17 cellular contexts compared by ENCODE assay signal in the genomic region with DNA sequence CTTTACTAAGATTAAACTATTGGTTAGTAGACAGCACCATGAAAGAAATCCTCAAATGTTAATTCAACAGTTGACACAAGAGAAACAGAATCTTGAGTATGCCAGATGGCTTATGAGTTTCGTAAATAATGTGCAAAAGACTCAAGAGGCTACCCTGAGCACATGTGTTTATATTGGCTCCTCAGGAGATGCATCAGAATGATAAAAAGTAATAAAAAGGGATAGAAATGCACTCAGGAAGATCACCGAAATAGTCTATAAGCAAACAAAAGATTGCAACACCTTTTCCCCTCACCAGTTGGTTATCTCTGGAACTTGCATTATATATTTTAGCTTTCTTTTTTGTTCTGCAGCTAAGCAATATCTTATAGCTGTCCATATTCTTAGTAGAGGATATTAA.
DNase-seq lines count a peak whose midpoint lies in the region; ATAC-seq, FAIRE-seq and TF ChIP-seq lines count a peak whose summit lies in the region.
"Had no signal": no experiment of that assay in that cellular context is flagged by ENCODE, and none has a peak within 500 bp of the region (broad histone marks: within the 10 kb centered on the region; RNA-seq: fewer than 3 reads in every experiment).

No MANE protein-coding gene starts in this region.

- H4K91ac ChIP-seq in H1 (replicated peaks; ENCODE audit: insufficient read length, low read length), result no peak overlapping the region

- TF ChIP-seq EP300 in H1 (IDR thresholded peaks at IDR 0.05; ENCODE audit: borderline replicate concordance in 1 of 2, low read depth in 2 of 2, low read length in 2 of 2), result no peak

- CTCF ChIA-PET in H1 (lab: Charles Lee; ENCODE audit: partially characterized antibody), result interaction anchor here (1.3 kb wide), 1 partner anchor 10 kb away, joined by 5 read pairs; no protein-coding TSS in a partner anchor

- H4K8ac ChIP-seq in H1 (ENCODE audit: extremely low read depth, insufficient read depth, low read length), result no peak overlapping the region

- no peak overlapping the region for H2AK5ac ChIP-seq in H1 (ENCODE audit: low read depth, low read length)

- H3K4me3 Mint-ChIP-seq in chondrocyte (ENCODE audit: unreplicated experiment), result no peak overlapping the region
- H3K4me3 Mint-ChIP-seq: GM23338, HFFc6 had no signal

- H3K79me2 ChIP-seq in H1 (ENCODE audit: control insufficient read depth in 1 of 2, insufficient read depth in 2 of 2, low read length in 2 of 2), result no peaks in the 10 kb centered on the region

- no peak overlapping the region for H3K4me2 ChIP-seq in H1 (ENCODE audit: insufficient read depth in 1 of 2, low read depth in 2 of 2, low read length in 2 of 2)
- H3K4me2 ChIP-seq: GM23338 had no signal

- no peak overlapping the region for H3K18ac ChIP-seq in H1 (ENCODE audit: extremely low read depth, low read length)

- DNase-seq in DMS 273 (lab: John Stamatoyannopoulos, UW; ENCODE audit: unreplicated experiment), result peak; percentile 29
- DNase-seq in LHCN-M2 (ENCODE audit: low read depth), result peak; percentile 15
- DNase-seq in H1 (ENCODE audit: low read depth in 1 of 2, low spot score in 2 of 2), result no peak
- peak; percentile 75 for DNase-seq in iris pigment epithelial cell (ENCODE audit: low read depth)
- no peak for DNase-seq in cortex of kidney (lab: John Stamatoyannopoulos, UW)
- no peak for DNase-seq in chondrocyte (ENCODE audit: low spot score)
- DNase-seq: HFFc6, NCI-H1105 treated with DMSO at 0.1 percent for 48 hours, NCI-H187 treated with DMSO at 0.1 percent for 48 hours, NCI-H526 treated with DMSO at 0.1 percent for 48 hours, SW 1271 had no signal

- H3K4me1 Mint-ChIP-seq in chondrocyte (ENCODE audit: low read depth), result peaks cover 8% of the 10 kb centered on the region

- H3K9ac ChIP-seq in H1 (replicated peaks in 1 of 4; ENCODE audit: extremely low read depth in 1 of 4, low read depth in 3 of 4, low read length in 3 of 4), result no peak overlapping the region

- no peaks in the 10 kb centered on the region for H3K9me3 Mint-ChIP-seq in chondrocyte (ENCODE audit: low read depth)
- H3K9me3 Mint-ChIP-seq: GM23338, HFFc6 had no signal

- H3K27me3 Mint-ChIP-seq in chondrocyte (ENCODE audit: low read depth), result no peaks in the 10 kb centered on the region

- H3K36me3 Mint-ChIP-seq in chondrocyte (ENCODE audit: low read depth), result no peaks in the 10 kb centered on the region

- H3K23me2 ChIP-seq in H1 (ENCODE audit: low read depth, low read length), result no peaks in the 10 kb centered on the region

- no peak overlapping the region for H2BK15ac ChIP-seq in H1 (ENCODE audit: low read length)

- no peak for TF ChIP-seq CTCF in H1 (IDR thresholded peaks at IDR 0.05; ENCODE audit: control extremely low read depth in 1 of 3, insufficient read depth in 1 of 3, low read depth in 1 of 3, low read length in 3 of 3)
- no peak for TF ChIP-seq CTCF in chondrocyte (IDR thresholded peaks at IDR 0.05)

- H2AFZ ChIP-seq in H1 (ENCODE audit: low read length), result no peak overlapping the region
- H2AFZ ChIP-seq: GM23338 had no signal

- 87% methylated on average over 2 of the region's 2 CpGs; no CpG with 5 or more reads in 1 of the 2 experiments for WGBS in H1 (ENCODE audit: extremely low coverage in 1 of 2, insufficient coverage in 1 of 2, insufficient read length in 1 of 2, insufficient replicate concordance in 2 of 2, low coverage in 1 of 2, low lambda C conversion rate in 2 of 2, missing lambda C conversion rate in 1 of 2), 2 experiments

- no peak overlapping the region for H3K23ac ChIP-seq in H1 (ENCODE audit: insufficient read length)

- no peak overlapping the region for H3K4me3 ChIP-seq in H1 (ENCODE audit: extremely low read depth in 1 of 4, insufficient read depth in 2 of 4, low read depth in 3 of 4, low read length in 4 of 4)
- H3K4me3 ChIP-seq: GM23338, SJSA1 had no signal

- POLR2A ChIA-PET in H1 (lab: Charles Lee; ENCODE audit: partially characterized antibody), result no interaction called here

- FAIRE-seq in H1 (lab: Jason Lieb, UNC), result peak; percentile 7

- H3K27ac Mint-ChIP-seq in chondrocyte (ENCODE audit: unreplicated experiment), result no peak overlapping the region
- H3K27ac Mint-ChIP-seq: GM23338 had no signal

- TF ChIP-seq POLR2A in H1 (IDR thresholded peaks at IDR 0.05; ENCODE audit: control extremely low read depth in 1 of 2, low read depth in 2 of 2, low read length in 2 of 2), result no peak

- H2BK12ac ChIP-seq in H1 (ENCODE audit: low read depth, low read length), result no peak overlapping the region

- no peak overlapping the region for H3K14ac ChIP-seq in H1 (ENCODE audit: insufficient read length)

- no peak overlapping the region for H3K27ac ChIP-seq in H1 (ENCODE audit: low read depth, low read length)
- H3K27ac ChIP-seq: C4-2B, RWPE1, SJSA1 had no signal

- no peak for TF ChIP-seq RAD21 in H1 (IDR thresholded peaks at IDR 0.05 in 1 of 2, conservative IDR thresholded peaks at IDR 0.05 in 1 of 2; ENCODE audit: low read depth in 2 of 2, low read length in 2 of 2)

- no peak overlapping the region for H2BK120ac ChIP-seq in H1 (replicated peaks; ENCODE audit: low read depth, low read length)

- H3K56ac ChIP-seq in H1 (replicated peaks; ENCODE audit: insufficient read length, low read depth, low read length), result no peak overlapping the region

- ATAC-seq in HG03565 (IDR thresholded peaks at IDR 0.05; ENCODE audit: unreplicated experiment), result no peak
- ATAC-seq in HG02981 (IDR thresholded peaks at IDR 0.05; ENCODE audit: unreplicated experiment), result no peak
- ATAC-seq: GM23338 had no signal

- no peak overlapping the region for H2BK20ac ChIP-seq in H1 (ENCODE audit: low read length)

- H3K4ac ChIP-seq in H1 (replicated peaks; ENCODE audit: insufficient read length, low read depth, low read length), result no peak overlapping the region

- H4K5ac ChIP-seq in H1 (ENCODE audit: insufficient read length, low read depth, low read length), result no peak overlapping the region

- H3K36me3 ChIP-seq in H1 (ENCODE audit: control insufficient read depth in 2 of 4, insufficient read depth in 4 of 4, low read length in 3 of 4), result no peaks in the 10 kb centered on the region
- H3K36me3 ChIP-seq: SJSA1 had no signal

- H3K79me1 ChIP-seq in H1 (ENCODE audit: low read depth, low read length), result no peaks in the 10 kb centered on the region; the same call in 1 of the 2 replicates

- no peak overlapping the region for H2BK5ac ChIP-seq in H1 (ENCODE audit: low read depth, low read length)

- H3K9me3 ChIP-seq in H1 (ENCODE audit: insufficient read depth in 2 of 2, low read depth in 1 of 2, low read length in 1 of 2), result no peaks in the 10 kb centered on the region
- H3K9me3 ChIP-seq: SJSA1 had no signal

- no peaks in the 10 kb centered on the region for H3K4me1 ChIP-seq in H1 (replicated peaks in 1 of 4; ENCODE audit: control insufficient read depth in 3 of 4, insufficient read depth in 4 of 4, low read length in 3 of 4)
- H3K4me1 ChIP-seq: SJSA1 had no signal

- no peaks in the 10 kb centered on the region for H3K27me3 ChIP-seq in H1 (replicated peaks in 1 of 4; ENCODE audit: control insufficient read depth in 3 of 4, extremely low read depth in 1 of 4, insufficient read depth in 3 of 4, low read length in 3 of 4)
- H3K27me3 ChIP-seq: SJSA1 had no signal

- no peaks in the 10 kb centered on the region for H4K20me1 ChIP-seq in H1 (replicated peaks in 1 of 2; ENCODE audit: control insufficient read depth in 1 of 2, insufficient read depth in 2 of 2, low read length in 2 of 2)

TF ChIP-seq in H1, 55 proteins besides CTCF, POLR2A, EP300 and RAD21:
- TF ChIP-seq MAFK (IDR thresholded peaks at IDR 0.05; ENCODE audit: low read depth, low read length) (no peak), BRCA1 (IDR thresholded peaks at IDR 0.05; ENCODE audit: low read depth, low read length) (no peak), CEBPB (IDR thresholded peaks at IDR 0.05; ENCODE audit: low read depth, low read length) (no peak), SIN3A (conservative IDR thresholded peaks at IDR 0.05 in 1 of 2, IDR thresholded peaks at IDR 0.05 in 1 of 2; ENCODE audit: low read depth in 1 of 2, low read length in 2 of 2) (no peak), GTF2F1 (IDR thresholded peaks at IDR 0.05; ENCODE audit: borderline replicate concordance, low read depth, low read length) (no peak), TAF1 (IDR thresholded peaks at IDR 0.05; ENCODE audit: low read depth, low read length) (no peak), POU5F1 (IDR thresholded peaks at IDR 0.05; ENCODE audit: low read depth, low read length) (no peak), ZNF274 (IDR thresholded peaks at IDR 0.05; ENCODE audit: borderline replicate concordance, extremely low read depth, low read length) (no peak), HDAC2 (IDR thresholded peaks at IDR 0.05; ENCODE audit: borderline replicate concordance in 1 of 2, low read depth in 2 of 2, low read length in 2 of 2) (no peak)
- TF ChIP-seq, protein P1, sequence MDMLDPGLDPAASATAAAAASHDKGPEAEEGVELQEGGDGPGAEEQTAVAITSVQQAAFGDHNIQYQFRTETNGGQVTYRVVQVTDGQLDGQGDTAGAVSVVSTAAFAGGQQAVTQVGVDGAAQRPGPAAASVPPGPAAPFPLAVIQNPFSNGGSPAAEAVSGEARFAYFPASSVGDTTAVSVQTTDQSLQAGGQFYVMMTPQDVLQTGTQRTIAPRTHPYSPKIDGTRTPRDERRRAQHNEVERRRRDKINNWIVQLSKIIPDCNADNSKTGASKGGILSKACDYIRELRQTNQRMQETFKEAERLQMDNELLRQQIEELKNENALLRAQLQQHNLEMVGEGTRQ (IDR thresholded peaks at IDR 0.05; ENCODE audit: low read length), result no peak

Comparison
In these comparisons a context has a peak if more than half of its experiments do, and no peak if none do; other contexts are left out.
1. DNase-seq: peak in DMS 273 (single experiment), LHCN-M2 (single experiment) and iris pigment epithelial cell (single experiment); none in H1 (0 of 2), cortex of kidney (single experiment) and chondrocyte (single experiment).